ENCODE assay signal across 22 cellular contexts in genomic region chr2:82675186-82675585, GRCh38.
A peak's percentile ranks its signal among the peaks of the same experiment; 100 is the strongest.
DNase-seq lines count a peak whose midpoint lies in the region; ATAC-seq, FAIRE-seq and TF ChIP-seq lines count a peak whose summit lies in the region.
"Had no signal": no experiment of that assay in that cellular context is flagged by ENCODE, and none has a peak within 500 bp of the region (broad histone marks: within the 10 kb centered on the region; RNA-seq: fewer than 3 reads in every experiment).

No MANE protein-coding gene starts in this region.

- TF ChIP-seq CTCF in VCaP (conservative IDR thresholded peaks at IDR 0.05) (no peak), fibroblast of lung (conservative IDR thresholded peaks at IDR 0.05 in 1 of 2, IDR thresholded peaks at IDR 0.05 in 1 of 2; ENCODE audit: low read depth in 1 of 2, low read length in 2 of 2) (no peak), osteoblast (IDR thresholded peaks at IDR 0.05; ENCODE audit: extremely low read depth, low read depth, low read length) (no peak), body of pancreas (IDR thresholded peaks at IDR 0.05) (no peak)

- no peak overlapping the region for H3K9ac ChIP-seq in fibroblast of lung (ENCODE audit: insufficient read depth, low read length)
- H3K9ac ChIP-seq: neural progenitor cell had no signal

- H3K36me3 Mint-ChIP-seq in stimulated activated effector memory CD8-positive, alpha-beta T cell treated with anti-CD3 and anti-CD28 coated beads, Interleukin-12 subunit alpha, Interleukin-12 subunit beta, amount 100 ng/mL, for 72 hours, result no peaks in the 10 kb centered on the region
- H3K36me3 Mint-ChIP-seq: activated naive CD8-positive, alpha-beta T cell treated with anti-CD3 and anti-CD28 coated beads, Interleukin-2, amount 10 ng/mL, durations not matched to agents 7 days and 5 days; neural progenitor cell had no signal

- H3K79me2 ChIP-seq in fibroblast of lung (ENCODE audit: control insufficient read depth, insufficient read depth, low read length), result no peaks in the 10 kb centered on the region
- H3K79me2 ChIP-seq in osteoblast (ENCODE audit: insufficient read depth, low read length), result no peaks in the 10 kb centered on the region

- H3K27ac ChIP-seq in VCaP, result peak overlapping the region; percentile 70
- no peak overlapping the region for H3K27ac ChIP-seq in fibroblast of lung (ENCODE audit: insufficient read depth, low read length)
- H3K27ac ChIP-seq in osteoblast (ENCODE audit: low read depth, low read length), result no peak overlapping the region
- no peak overlapping the region for H3K27ac ChIP-seq in body of pancreas
- H3K27ac ChIP-seq: cardiac muscle cell, neural progenitor cell, stomach, upper lobe of right lung had no signal

- 54 to 55% methylated on average over 2 of the region's 2 CpGs for WGBS in body of pancreas, 2 donors

- H3K4me1 Mint-ChIP-seq in stimulated activated effector memory CD8-positive, alpha-beta T cell treated with anti-CD3 and anti-CD28 coated beads, Interleukin-12 subunit alpha, Interleukin-12 subunit beta, amount 100 ng/mL, for 72 hours, result no peaks in the 10 kb centered on the region
- H3K4me1 Mint-ChIP-seq: activated naive CD8-positive, alpha-beta T cell treated with anti-CD3 and anti-CD28 coated beads, Interleukin-2, amount 10 ng/mL, durations not matched to agents 7 days and 5 days had no signal

- intact Hi-C loops in body of pancreas (cut with DNase I), result no loop called here

- H3K36me3 ChIP-seq in fibroblast of lung (ENCODE audit: control insufficient read depth, insufficient read depth, low read length), result no peaks in the 10 kb centered on the region
- H3K36me3 ChIP-seq in osteoblast (ENCODE audit: insufficient read depth, low read length), result no peaks in the 10 kb centered on the region
- no peaks in the 10 kb centered on the region for H3K36me3 ChIP-seq in body of pancreas (replicated peaks in 1 of 2; ENCODE audit: insufficient read depth in 1 of 2, low read depth in 2 of 2)
- H3K36me3 ChIP-seq: cardiac muscle cell, neural progenitor cell, stomach, upper lobe of right lung had no signal

- no peak overlapping the region for H3K4me2 ChIP-seq in fibroblast of lung (ENCODE audit: extremely low read depth, insufficient read depth, low read length)
- H3K4me2 ChIP-seq in osteoblast (ENCODE audit: insufficient read depth, low read length), result no peak overlapping the region
- H3K4me2 ChIP-seq: neural progenitor cell had no signal

- H2AFZ ChIP-seq in fibroblast of lung (ENCODE audit: low read length) (no peak overlapping the region), osteoblast (ENCODE audit: low read length) (no peak overlapping the region)
- H2AFZ ChIP-seq: neural progenitor cell had no signal

- H3K4me3 ChIP-seq in fibroblast of lung (replicated peaks in 1 of 4; ENCODE audit: control extremely low read depth in 1 of 4, insufficient read depth in 1 of 4, low read depth in 3 of 4, low read length in 4 of 4) (no peak overlapping the region), osteoblast (ENCODE audit: insufficient read depth, low read length) (no peak overlapping the region), body of pancreas (no peak overlapping the region)
- H3K4me3 ChIP-seq: cardiac muscle cell, neural progenitor cell, stomach, upper lobe of right lung had no signal

- H3K27me3 ChIP-seq in fibroblast of lung (ENCODE audit: control insufficient read depth, insufficient read depth, low read length), result no peaks in the 10 kb centered on the region
- H3K27me3 ChIP-seq in osteoblast (ENCODE audit: insufficient read depth, low read length), result no peaks in the 10 kb centered on the region
- no peaks in the 10 kb centered on the region for H3K27me3 ChIP-seq in body of pancreas
- H3K27me3 ChIP-seq: cardiac muscle cell, neural progenitor cell, stomach, upper lobe of right lung had no signal

- H3K9me3 Mint-ChIP-seq in stimulated activated effector memory CD8-positive, alpha-beta T cell treated with anti-CD3 and anti-CD28 coated beads, Interleukin-12 subunit alpha, Interleukin-12 subunit beta, amount 100 ng/mL, for 72 hours, result peaks cover 20% of the 10 kb centered on the region
- H3K9me3 Mint-ChIP-seq: neural progenitor cell had no signal

- no peak overlapping the region for H3K27ac Mint-ChIP-seq in stimulated activated effector memory CD8-positive, alpha-beta T cell treated with anti-CD3 and anti-CD28 coated beads, Interleukin-12 subunit alpha, Interleukin-12 subunit beta, amount 100 ng/mL, for 72 hours
- H3K27ac Mint-ChIP-seq: activated naive CD8-positive, alpha-beta T cell treated with anti-CD3 and anti-CD28 coated beads, Interleukin-2, amount 10 ng/mL, durations not matched to agents 7 days and 5 days; neural progenitor cell had no signal

- H4K20me1 ChIP-seq in fibroblast of lung (ENCODE audit: control insufficient read depth, extremely low read depth, insufficient read depth, low read length), result no peaks in the 10 kb centered on the region
- H4K20me1 ChIP-seq in osteoblast (ENCODE audit: insufficient read depth, low read length), result no peaks in the 10 kb centered on the region

- DNase-seq in H54 (ENCODE audit: insufficient read length, low spot score) (peak; percentile 1), fibroblast of lung (ENCODE audit: low read depth in 2 of 2) (peak; percentile 33 to 43), osteoblast (ENCODE audit: insufficient read length, low spot score, missing footprints) (peak; percentile 3), body of pancreas (no peak), cerebellar cortex (ENCODE audit: low spot score) (no peak)
- DNase-seq in stimulated activated effector memory CD8-positive, alpha-beta T cell treated with anti-CD3 and anti-CD28 coated beads, Interleukin-12 subunit alpha, Interleukin-12 subunit beta, amount 100 ng/mL, for 72 hours (ENCODE audit: low spot score in 2 of 2), result no peak
- no peak for DNase-seq in stimulated activated CD4-positive, alpha-beta T cell treated with anti-CD3 and anti-CD28 coated beads, Interleukin-4, amount 100 ng/mL, for 4 hours
- DNase-seq: activated CD4-positive, alpha-beta T cell treated with anti-CD3 and anti-CD28 coated beads for 1 hour; activated naive CD8-positive, alpha-beta T cell treated with anti-CD3 and anti-CD28 coated beads, Interleukin-2, amount 10 ng/mL, durations not matched to agents 7 days and 5 days; AML-193; Caco-2; NCI-H1417; NCI-H524; stimulated activated CD4-positive, alpha-beta T cell treated with anti-CD3 and anti-CD28 coated beads, Interleukin-4, amount 100 ng/mL, for 1 hour; stomach; T-helper 9 cell; upper lobe of right lung had no signal

- FAIRE-seq in H54 (lab: Jason Lieb, UNC), result peak; percentile 45
- FAIRE-seq: GM18507, HepG2 had no signal

- no peak overlapping the region for H3K4me3 Mint-ChIP-seq in stimulated activated effector memory CD8-positive, alpha-beta T cell treated with anti-CD3 and anti-CD28 coated beads, Interleukin-12 subunit alpha, Interleukin-12 subunit beta, amount 100 ng/mL, for 72 hours
- H3K4me3 Mint-ChIP-seq: activated naive CD8-positive, alpha-beta T cell treated with anti-CD3 and anti-CD28 coated beads, Interleukin-2, amount 10 ng/mL, durations not matched to agents 7 days and 5 days; neural progenitor cell had no signal

- H3K4me1 ChIP-seq in fibroblast of lung (ENCODE audit: control insufficient read depth, extremely low read depth, insufficient read depth, low read length) (no peaks in the 10 kb centered on the region), osteoblast (ENCODE audit: insufficient read depth, low read length) (no peaks in the 10 kb centered on the region), body of pancreas (no peaks in the 10 kb centered on the region)
- H3K4me1 ChIP-seq: Caco-2, neural progenitor cell, stomach, upper lobe of right lung had no signal

- no peak for ATAC-seq in body of pancreas
- ATAC-seq in stimulated activated effector memory CD8-positive, alpha-beta T cell treated with anti-CD3 and anti-CD28 coated beads, Interleukin-12 subunit alpha, Interleukin-12 subunit beta, amount 100 ng/mL, for 72 hours, result no peak
- ATAC-seq: HepG2, upper lobe of right lung had no signal

- TF ChIP-seq POLR2A in H54 (IDR thresholded peaks at IDR 0.05; ENCODE audit: low read depth, low read length) (no peak), body of pancreas (IDR thresholded peaks at IDR 0.05) (no peak)

- H3K9me3 ChIP-seq in fibroblast of lung (ENCODE audit: control insufficient read depth, insufficient read depth, low read depth, low read length), result no peaks in the 10 kb centered on the region
- H3K9me3 ChIP-seq in osteoblast (ENCODE audit: low read depth, low read length), result peaks cover 4% of the 10 kb centered on the region
- no peaks in the 10 kb centered on the region for H3K9me3 ChIP-seq in body of pancreas
- H3K9me3 ChIP-seq: Caco-2, upper lobe of right lung had no signal

Comparison
In these comparisons a context has a peak if more than half of its experiments do, and no peak if none do; other contexts are left out.
1. DNase-seq: peak in H54 (single experiment), fibroblast of lung (2 of 2) and osteoblast (single experiment); none in body of pancreas (0 of 4), cerebellar cortex (single experiment), stimulated activated effector memory CD8-positive, alpha-beta T cell treated with anti-CD3 and anti-CD28 coated beads, Interleukin-12 subunit alpha, Interleukin-12 subunit beta, amount 100 ng/mL, for 72 hours (0 of 2) and stimulated activated CD4-positive, alpha-beta T cell treated with anti-CD3 and anti-CD28 coated beads, Interleukin-4, amount 100 ng/mL, for 4 hours (0 of 2).